Comparison of ENCODE assay signal across 8 cellular contexts in the genomic region with DNA sequence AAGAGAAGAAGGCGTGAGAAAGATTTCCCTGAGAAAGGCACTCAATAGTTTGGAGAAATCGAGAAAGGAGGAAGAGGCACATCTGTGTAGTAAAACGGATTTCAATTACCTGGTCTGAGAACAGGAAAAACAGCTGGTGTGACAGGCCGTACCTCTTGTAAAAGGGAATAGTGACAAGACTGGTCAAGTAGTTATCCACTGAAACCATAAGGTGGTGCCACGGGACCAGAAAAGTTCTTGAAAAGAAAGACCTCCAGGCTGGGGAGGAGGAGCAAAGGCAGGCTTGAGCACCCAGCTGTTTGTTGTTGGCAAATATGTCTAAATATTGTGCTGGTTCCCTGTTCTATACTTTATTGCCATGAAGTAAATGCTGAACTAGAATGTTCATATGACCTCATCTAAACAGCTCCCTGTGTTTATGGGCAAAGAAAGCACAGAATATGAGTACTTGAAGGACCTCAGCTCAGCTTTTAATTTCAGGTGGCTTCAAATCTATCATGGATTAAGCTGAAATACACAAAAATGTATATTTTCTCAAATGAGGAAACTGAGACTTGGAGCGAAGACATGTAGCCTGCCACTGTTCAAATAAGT. TPM values are rescaled to one million over a fixed set of nuclear protein-coding genes. Genes with fewer than 3 reads are reported as not detected.
DNase-seq lines count a peak whose midpoint lies in the region; TF ChIP-seq lines count a peak whose summit lies in the region.

No MANE protein-coding gene starts in this region.

- H3K4me1 Mint-ChIP-seq in activated CD4-positive, alpha-beta memory T cell treated with anti-CD3 and anti-CD28 coated beads for 36 hours (ENCODE audit: low read depth) = peaks cover 7% of the 10 kb centered on the region

- DNase-seq in NCI-H748 (lab: John Stamatoyannopoulos, UW; ENCODE audit: unreplicated experiment) (peak; percentile 55), NCI-H748 treated with DMSO at 0.1 percent for 48 hours (lab: John Stamatoyannopoulos, UW) (no peak), HEK293T (ENCODE audit: extremely low spot score) (peak; percentile 74), NCI-H526 (lab: John Stamatoyannopoulos, UW) (peak; percentile 76 to 85), fibroblast of villous mesenchyme (ENCODE audit: low read depth) (peak; percentile 42), GDM1 (lab: John Stamatoyannopoulos, UW) (no peak)
- DNase-seq in activated CD4-positive, alpha-beta memory T cell treated with anti-CD3 and anti-CD28 coated beads for 36 hours = no peak
- DNase-seq in NK-92 treated with Interleukin-12 subunit alpha and Interleukin-12 subunit beta, amount 100 ng/mL, for 24 hours (lab: John Stamatoyannopoulos, UW) = no peak

- TF ChIP-seq CTCF in fibroblast of villous mesenchyme (IDR thresholded peaks at IDR 0.05; ENCODE audit: insufficient read depth, low read depth, low read length) = peak; percentile 25

- POLR2A ChIA-PET in HEK293T (lab: Yijun Ruan, JAX) = interaction anchor here (0.7 to 1.0 kb wide), 2 partner anchors 9 to 288 kb away, joined by 3 read pairs; no protein-coding TSS in a partner anchor
- POLR2A ChIA-PET in activated CD4-positive, alpha-beta memory T cell treated with anti-CD3 and anti-CD28 coated beads for 36 hours (lab: Charles Lee) = no interaction called here

- peaks cover 3% of the 10 kb centered on the region for H3K9me3 Mint-ChIP-seq in activated CD4-positive, alpha-beta memory T cell treated with anti-CD3 and anti-CD28 coated beads for 36 hours

- CTCF ChIA-PET in HEK293T (lab: Yijun Ruan, JAX) = interaction anchor here (0.7 to 1.5 kb wide), 6 partner anchors 87 to 350 kb away, joined by 3 to 10 read pairs (median 4); no protein-coding TSS in a partner anchor
- CTCF ChIA-PET in activated CD4-positive, alpha-beta memory T cell treated with anti-CD3 and anti-CD28 coated beads for 36 hours (lab: Charles Lee) = interaction anchor here (1.2 kb wide), 1 partner anchor 98 kb away, joined by 4 read pairs; no protein-coding TSS in a partner anchor

- intact Hi-C loops in activated CD4-positive, alpha-beta memory T cell treated with anti-CD3 and anti-CD28 coated beads for 36 hours (cut with micrococcal nuclease) = no loop called here

- no peak overlapping the region for H3K4me3 ChIP-seq in fibroblast of villous mesenchyme (ENCODE audit: low read depth, low read length)

- H3K4me3 Mint-ChIP-seq in activated CD4-positive, alpha-beta memory T cell treated with anti-CD3 and anti-CD28 coated beads for 36 hours = no peak overlapping the region

- H3K36me3 Mint-ChIP-seq in activated CD4-positive, alpha-beta memory T cell treated with anti-CD3 and anti-CD28 coated beads for 36 hours = no peaks in the 10 kb centered on the region

- H3K27me3 Mint-ChIP-seq in activated CD4-positive, alpha-beta memory T cell treated with anti-CD3 and anti-CD28 coated beads for 36 hours = peaks cover 15% of the 10 kb centered on the region

- no peak overlapping the region for H3K27ac Mint-ChIP-seq in activated CD4-positive, alpha-beta memory T cell treated with anti-CD3 and anti-CD28 coated beads for 36 hours

TF ChIP-seq in HEK293T, 16 proteins besides CTCF, POLR2A, EP300 and RAD21:
- TF ChIP-seq, protein P1, sequence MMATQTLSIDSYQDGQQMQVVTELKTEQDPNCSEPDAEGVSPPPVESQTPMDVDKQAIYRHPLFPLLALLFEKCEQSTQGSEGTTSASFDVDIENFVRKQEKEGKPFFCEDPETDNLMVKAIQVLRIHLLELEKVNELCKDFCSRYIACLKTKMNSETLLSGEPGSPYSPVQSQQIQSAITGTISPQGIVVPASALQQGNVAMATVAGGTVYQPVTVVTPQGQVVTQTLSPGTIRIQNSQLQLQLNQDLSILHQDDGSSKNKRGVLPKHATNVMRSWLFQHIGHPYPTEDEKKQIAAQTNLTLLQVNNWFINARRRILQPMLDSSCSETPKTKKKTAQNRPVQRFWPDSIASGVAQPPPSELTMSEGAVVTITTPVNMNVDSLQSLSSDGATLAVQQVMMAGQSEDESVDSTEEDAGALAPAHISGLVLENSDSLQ (IDR thresholded peaks at IDR 0.05) = no peak
- TF ChIP-seq BHLHE40 (IDR thresholded peaks at IDR 0.05; ENCODE audit: borderline replicate concordance) (no peak), TARDBP (IDR thresholded peaks at IDR 0.05) (no peak), CTBP1 (IDR thresholded peaks at IDR 0.05; ENCODE audit: borderline replicate concordance) (no peak)

RNA-seq across cellular contexts. Expression of gene HAO2, which starts 4.0 kb away (rescaled TPM):
- total RNA-seq in fibroblast of villous mesenchyme = not detected in 2 replicates
- not detected for total RNA-seq in activated CD4-positive, alpha-beta memory T cell treated with anti-CD3 and anti-CD28 coated beads for 36 hours

RNA-seq across cellular contexts. Expression of gene HSD3B2, which starts 42.4 kb away (rescaled TPM):
- total RNA-seq in fibroblast of villous mesenchyme = not detected in 2 replicates
- not detected for total RNA-seq in activated CD4-positive, alpha-beta memory T cell treated with anti-CD3 and anti-CD28 coated beads for 36 hours

Comparison
In these comparisons a context has a peak if more than half of its experiments do, and no peak if none do; other contexts are left out.
1. DNase-seq: peak in NCI-H748 (single experiment), HEK293T (single experiment), NCI-H526 (2 of 2) and fibroblast of villous mesenchyme (single experiment); none in NCI-H748 treated with DMSO at 0.1 percent for 48 hours (single experiment), activated CD4-positive, alpha-beta memory T cell treated with anti-CD3 and anti-CD28 coated beads for 36 hours (single experiment), GDM1 (single experiment) and NK-92 treated with Interleukin-12 subunit alpha and Interleukin-12 subunit beta, amount 100 ng/mL, for 24 hours (single experiment).